8 cellular contexts compared by ENCODE assay signal in genomic region chr6:79077680-79078056, GRCh38. TPM values are rescaled to one million over a fixed set of nuclear protein-coding genes. Genes with fewer than 3 reads are reported as not detected.
DNase-seq lines count a peak whose midpoint lies in the region; ATAC-seq lines count a peak whose summit lies in the region.

No MANE protein-coding gene starts in this region.

- ATAC-seq in HG02588 (IDR thresholded peaks at IDR 0.05; ENCODE audit: unreplicated experiment) (peak; percentile 29), right cardiac atrium (peak; percentile 49 to 54)

- H3K27ac ChIP-seq in right cardiac atrium (ENCODE audit: low read length) (peak overlapping the region; percentile 82), skin epidermis (peak overlapping the region; percentile 94 to 100 (median 99))

- H3K4me3 ChIP-seq in right cardiac atrium (ENCODE audit: low read length) (peak overlapping the region; percentile 99), skin epidermis (peak overlapping the region; percentile 68 to 98 (median 90))

- H3K4me3 Mint-ChIP-seq in activated T-helper 1 cell treated with anti-CD3 and anti-CD28 coated beads, Interleukin-12 subunit alpha, Interleukin-12 subunit beta, Interleukin-2, Interleukin-4 antibody, amounts not matched to agents 30 ng/mL and 10 ng/mL and 1 ng/mL, durations not matched to agents 14 hours and 24 hours and 36 hours, result peak overlapping the region; percentile 93

- peak overlapping the region; percentile 98 for H3K27ac Mint-ChIP-seq in activated T-helper 1 cell treated with anti-CD3 and anti-CD28 coated beads, Interleukin-12 subunit alpha, Interleukin-12 subunit beta, Interleukin-2, Interleukin-4 antibody, amounts not matched to agents 30 ng/mL and 10 ng/mL and 1 ng/mL, durations not matched to agents 14 hours and 24 hours and 36 hours

- no peaks in the 10 kb centered on the region for H3K9me3 ChIP-seq in right cardiac atrium (ENCODE audit: control insufficient read depth, low read length)

- H3K27me3 ChIP-seq in right cardiac atrium (ENCODE audit: control insufficient read depth, insufficient read depth), result no peaks in the 10 kb centered on the region

- WGBS in right cardiac atrium, result under 1% methylated on average over 52 of the region's 54 CpGs

- intact Hi-C loops in activated T-helper 1 cell treated with anti-CD3 and anti-CD28 coated beads, Interleukin-12 subunit alpha, Interleukin-12 subunit beta, Interleukin-2, Interleukin-4 antibody, amounts not matched to agents 30 ng/mL and 10 ng/mL and 1 ng/mL, durations not matched to agents 14 hours and 24 hours and 36 hours (cut with micrococcal nuclease), result loop anchor here (1.0 to 10.0 kb wide), 8 partner anchors 37 to 1087 kb away; partner anchors contain the start of genes HMGN3, IRAK1BP1 and LCA5
- intact Hi-C loops in right cardiac atrium (cut with DNase I), result loop anchor here in 2 of 4 donors (5.0 kb wide), 1 partner anchor 155 kb away; the partner anchor contains the start of gene HMGN3 (in 2 of the 2)

- peak; percentile 7 for DNase-seq in stimulated activated CD8-positive, alpha-beta memory T cell treated with anti-CD3 and anti-CD28 coated beads, Interleukin-12 subunit alpha, Interleukin-12 subunit beta, amount 100 ng/mL, for 1 hour (ENCODE audit: low read depth)
- no peak for DNase-seq in stimulated activated CD8-positive, alpha-beta memory T cell treated with anti-CD3 and anti-CD28 coated beads, Interleukin-4, amount 100 ng/mL, for 48 hours
- DNase-seq in NCI-H1092 treated with DMSO at 0.1 percent for 48 hours (lab: John Stamatoyannopoulos, UW), result peak; percentile 62
- no peak for DNase-seq in activated T-helper 1 cell treated with anti-CD3 and anti-CD28 coated beads, Interleukin-12 subunit alpha, Interleukin-12 subunit beta, Interleukin-2, Interleukin-4 antibody, amounts not matched to agents 30 ng/mL and 10 ng/mL and 1 ng/mL, durations not matched to agents 14 hours and 24 hours and 36 hours (ENCODE audit: low spot score)
- no peak for DNase-seq in right cardiac atrium
- DNase-seq in cortex of kidney (lab: John Stamatoyannopoulos, UW), result no peak

- H3K4me1 Mint-ChIP-seq in activated T-helper 1 cell treated with anti-CD3 and anti-CD28 coated beads, Interleukin-12 subunit alpha, Interleukin-12 subunit beta, Interleukin-2, Interleukin-4 antibody, amounts not matched to agents 30 ng/mL and 10 ng/mL and 1 ng/mL, durations not matched to agents 14 hours and 24 hours and 36 hours (ENCODE audit: low read depth), result peaks cover 40% of the 10 kb centered on the region

- H3K27me3 Mint-ChIP-seq in activated T-helper 1 cell treated with anti-CD3 and anti-CD28 coated beads, Interleukin-12 subunit alpha, Interleukin-12 subunit beta, Interleukin-2, Interleukin-4 antibody, amounts not matched to agents 30 ng/mL and 10 ng/mL and 1 ng/mL, durations not matched to agents 14 hours and 24 hours and 36 hours (ENCODE audit: insufficient read depth), result peaks cover 20% of the 10 kb centered on the region

- peaks cover 8% of the 10 kb centered on the region for H3K36me3 Mint-ChIP-seq in activated T-helper 1 cell treated with anti-CD3 and anti-CD28 coated beads, Interleukin-12 subunit alpha, Interleukin-12 subunit beta, Interleukin-2, Interleukin-4 antibody, amounts not matched to agents 30 ng/mL and 10 ng/mL and 1 ng/mL, durations not matched to agents 14 hours and 24 hours and 36 hours (ENCODE audit: low read depth)

- H3K4me1 ChIP-seq in right cardiac atrium (ENCODE audit: control insufficient read depth, insufficient read depth, low read length), result no peaks in the 10 kb centered on the region

- no peaks in the 10 kb centered on the region for H3K9me3 Mint-ChIP-seq in activated T-helper 1 cell treated with anti-CD3 and anti-CD28 coated beads, Interleukin-12 subunit alpha, Interleukin-12 subunit beta, Interleukin-2, Interleukin-4 antibody, amounts not matched to agents 30 ng/mL and 10 ng/mL and 1 ng/mL, durations not matched to agents 14 hours and 24 hours and 36 hours

RNA-seq across cellular contexts. Expression of gene PHIP, which starts 0.4 kb away (rescaled TPM):
- 34.8 and 37.2 TPM in 2 replicates for total RNA-seq in activated T-helper 1 cell treated with anti-CD3 and anti-CD28 coated beads, Interleukin-12 subunit alpha, Interleukin-12 subunit beta, Interleukin-2, Interleukin-4 antibody, amounts not matched to agents 30 ng/mL and 10 ng/mL and 1 ng/mL, durations not matched to agents 14 hours and 24 hours and 36 hours
- 10 to 100 TPM; 17.7 to 19.6 (median 19.2) TPM for total RNA-seq in right cardiac atrium
- polyA plus RNA-seq in right cardiac atrium, result 6.8 TPM

Comparison
In these comparisons a context has a peak if more than half of its experiments do, and no peak if none do; other contexts are left out.
1. DNase-seq: peak in stimulated activated CD8-positive, alpha-beta memory T cell treated with anti-CD3 and anti-CD28 coated beads, Interleukin-12 subunit alpha, Interleukin-12 subunit beta, amount 100 ng/mL, for 1 hour (single experiment) and NCI-H1092 treated with DMSO at 0.1 percent for 48 hours (single experiment); none in stimulated activated CD8-positive, alpha-beta memory T cell treated with anti-CD3 and anti-CD28 coated beads, Interleukin-4, amount 100 ng/mL, for 48 hours (single experiment), activated T-helper 1 cell treated with anti-CD3 and anti-CD28 coated beads, Interleukin-12 subunit alpha, Interleukin-12 subunit beta, Interleukin-2, Interleukin-4 antibody, amounts not matched to agents 30 ng/mL and 10 ng/mL and 1 ng/mL, durations not matched to agents 14 hours and 24 hours and 36 hours (single experiment), right cardiac atrium (0 of 3) and cortex of kidney (single experiment).